ENCODE assay signal across 2 cellular contexts in the genomic region with DNA sequence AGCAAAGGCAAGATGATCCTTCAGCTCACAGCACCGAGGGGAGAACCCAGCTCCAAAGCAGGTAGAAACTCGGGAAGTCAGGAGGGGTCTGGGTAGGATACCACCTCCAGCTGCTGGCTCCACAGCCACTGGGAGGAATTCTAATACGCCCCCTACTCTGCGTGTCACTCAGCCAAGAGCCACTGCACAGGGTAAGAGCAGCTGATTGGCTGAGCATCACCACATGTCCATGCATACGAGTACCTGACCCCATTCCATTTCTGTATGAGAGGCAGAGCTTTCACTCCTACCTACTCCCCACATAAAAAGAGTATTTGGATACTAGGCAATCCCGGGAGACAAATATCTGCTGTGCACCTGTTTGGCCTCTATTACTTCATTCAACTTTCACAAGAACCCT.
TF ChIP-seq lines count a peak whose summit lies in the region.

No MANE protein-coding gene starts in this region.

TF ChIP-seq in GM23338, 12 proteins besides CTCF, POLR2A, EP300 and RAD21:
- no peak for TF ChIP-seq EZH2phosphoT487 (IDR thresholded peaks at IDR 0.05; ENCODE audit: unreplicated experiment)

TF ChIP-seq in K562, 482 proteins besides CTCF, POLR2A, EP300 and RAD21:
- no peak for TF ChIP-seq NRF1 (conservative IDR thresholded peaks at IDR 0.05 in 1 of 2, IDR thresholded peaks at IDR 0.05 in 1 of 2)
- no peak for TF ChIP-seq CREB3 (tag; conservative IDR thresholded peaks at IDR 0.05; ENCODE audit: low read depth)
- no peak for TF ChIP-seq NFYB (IDR thresholded peaks at IDR 0.05; ENCODE audit: extremely low read depth, insufficient read length)
- TF ChIP-seq, protein P1, sequence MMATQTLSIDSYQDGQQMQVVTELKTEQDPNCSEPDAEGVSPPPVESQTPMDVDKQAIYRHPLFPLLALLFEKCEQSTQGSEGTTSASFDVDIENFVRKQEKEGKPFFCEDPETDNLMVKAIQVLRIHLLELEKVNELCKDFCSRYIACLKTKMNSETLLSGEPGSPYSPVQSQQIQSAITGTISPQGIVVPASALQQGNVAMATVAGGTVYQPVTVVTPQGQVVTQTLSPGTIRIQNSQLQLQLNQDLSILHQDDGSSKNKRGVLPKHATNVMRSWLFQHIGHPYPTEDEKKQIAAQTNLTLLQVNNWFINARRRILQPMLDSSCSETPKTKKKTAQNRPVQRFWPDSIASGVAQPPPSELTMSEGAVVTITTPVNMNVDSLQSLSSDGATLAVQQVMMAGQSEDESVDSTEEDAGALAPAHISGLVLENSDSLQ (IDR thresholded peaks at IDR 0.05), result peak; percentile 35; the same call in 1 of the 2 replicates
- TF ChIP-seq XRCC4 (IDR thresholded peaks at IDR 0.05; ENCODE audit: extremely low read depth, insufficient read depth, insufficient read length), result no peak
- TF ChIP-seq, protein P2, sequence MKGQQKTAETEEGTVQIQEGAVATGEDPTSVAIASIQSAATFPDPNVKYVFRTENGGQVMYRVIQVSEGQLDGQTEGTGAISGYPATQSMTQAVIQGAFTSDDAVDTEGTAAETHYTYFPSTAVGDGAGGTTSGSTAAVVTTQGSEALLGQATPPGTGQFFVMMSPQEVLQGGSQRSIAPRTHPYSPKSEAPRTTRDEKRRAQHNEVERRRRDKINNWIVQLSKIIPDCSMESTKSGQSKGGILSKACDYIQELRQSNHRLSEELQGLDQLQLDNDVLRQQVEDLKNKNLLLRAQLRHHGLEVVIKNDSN (CRISPR knock-in tag; IDR thresholded peaks at IDR 0.05), result peak; percentile 55
- no peak for TF ChIP-seq SUPT5H (IDR thresholded peaks at IDR 0.05)
- TF ChIP-seq, protein P3, sequence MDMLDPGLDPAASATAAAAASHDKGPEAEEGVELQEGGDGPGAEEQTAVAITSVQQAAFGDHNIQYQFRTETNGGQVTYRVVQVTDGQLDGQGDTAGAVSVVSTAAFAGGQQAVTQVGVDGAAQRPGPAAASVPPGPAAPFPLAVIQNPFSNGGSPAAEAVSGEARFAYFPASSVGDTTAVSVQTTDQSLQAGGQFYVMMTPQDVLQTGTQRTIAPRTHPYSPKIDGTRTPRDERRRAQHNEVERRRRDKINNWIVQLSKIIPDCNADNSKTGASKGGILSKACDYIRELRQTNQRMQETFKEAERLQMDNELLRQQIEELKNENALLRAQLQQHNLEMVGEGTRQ (CRISPR knock-in tag; IDR thresholded peaks at IDR 0.05), result peak; percentile 49; the same call in 1 of the 2 replicates
- TF ChIP-seq BRD9 (IDR thresholded peaks at IDR 0.05; ENCODE audit: low read depth, partially characterized antibody), result no peak
- no peak for TF ChIP-seq NBN (IDR thresholded peaks at IDR 0.05; ENCODE audit: low read depth)
- TF ChIP-seq FOXM1 (IDR thresholded peaks at IDR 0.05; ENCODE audit: low read depth), result no peak
- TF ChIP-seq FOXM1 (CRISPR knock-in tag; IDR thresholded peaks at IDR 0.05; ENCODE audit: low read depth), result no peak
- TF ChIP-seq TBP (optimal IDR thresholded peaks at IDR 0.05; ENCODE audit: low read depth, low read length), result no peak
- TF ChIP-seq ZNF436 (CRISPR knock-in tag; IDR thresholded peaks at IDR 0.05), result no peak
- TF ChIP-seq, protein P4, sequence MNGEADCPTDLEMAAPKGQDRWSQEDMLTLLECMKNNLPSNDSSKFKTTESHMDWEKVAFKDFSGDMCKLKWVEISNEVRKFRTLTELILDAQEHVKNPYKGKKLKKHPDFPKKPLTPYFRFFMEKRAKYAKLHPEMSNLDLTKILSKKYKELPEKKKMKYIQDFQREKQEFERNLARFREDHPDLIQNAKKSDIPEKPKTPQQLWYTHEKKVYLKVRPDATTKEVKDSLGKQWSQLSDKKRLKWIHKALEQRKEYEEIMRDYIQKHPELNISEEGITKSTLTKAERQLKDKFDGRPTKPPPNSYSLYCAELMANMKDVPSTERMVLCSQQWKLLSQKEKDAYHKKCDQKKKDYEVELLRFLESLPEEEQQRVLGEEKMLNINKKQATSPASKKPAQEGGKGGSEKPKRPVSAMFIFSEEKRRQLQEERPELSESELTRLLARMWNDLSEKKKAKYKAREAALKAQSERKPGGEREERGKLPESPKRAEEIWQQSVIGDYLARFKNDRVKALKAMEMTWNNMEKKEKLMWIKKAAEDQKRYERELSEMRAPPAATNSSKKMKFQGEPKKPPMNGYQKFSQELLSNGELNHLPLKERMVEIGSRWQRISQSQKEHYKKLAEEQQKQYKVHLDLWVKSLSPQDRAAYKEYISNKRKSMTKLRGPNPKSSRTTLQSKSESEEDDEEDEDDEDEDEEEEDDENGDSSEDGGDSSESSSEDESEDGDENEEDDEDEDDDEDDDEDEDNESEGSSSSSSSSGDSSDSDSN (IDR thresholded peaks at IDR 0.05; ENCODE audit: borderline replicate concordance in 1 of 2, low read depth in 2 of 2, low read length in 2 of 2), result no peak
- TF ChIP-seq NFATC3 (IDR thresholded peaks at IDR 0.05), result no peak
